Comparison of ENCODE assay signal across 9 cellular contexts in genomic region chrY:5002765-5003164, GRCh38. TPM values are rescaled to one million over a fixed set of nuclear protein-coding genes. Genes with fewer than 3 reads are reported as not detected.
DNase-seq lines count a peak whose midpoint lies in the region; TF ChIP-seq lines count a peak whose summit lies in the region.
"Not testable (repeated sequence)": the region's sequence is repeated elsewhere in the genome, so short reads cannot be mapped to it uniquely, and the experiment has no call there.
"Had no signal": no experiment of that assay in that cellular context is flagged by ENCODE, and none has a peak within 500 bp of the region (broad histone marks: within the 10 kb centered on the region; RNA-seq: fewer than 3 reads in every experiment).

No MANE protein-coding gene starts in this region.

- H3K4me3 Mint-ChIP-seq in nephron progenitor cell: peak overlapping the region; percentile 80

- intact Hi-C loops in tibial artery (cut with DNase I; ENCODE audit: low total_unique reads): not testable (repeated sequence)

- not testable (repeated sequence) for H3K23ac ChIP-seq in trophoblast cell (ENCODE audit: low read length)

- not testable (repeated sequence) for H3K27ac Mint-ChIP-seq in nephron progenitor cell

- not testable (repeated sequence) for H3K4ac ChIP-seq in trophoblast cell (ENCODE audit: low read depth, low read length)

- H3K14ac ChIP-seq in trophoblast cell (ENCODE audit: low read length): not testable (repeated sequence)

- not testable (repeated sequence) for H3K4me1 ChIP-seq in HUES64 (ENCODE audit: insufficient read depth, low read length); ectodermal cell (ENCODE audit: control insufficient read depth, insufficient read depth, low read length); cardiac muscle cell (ENCODE audit: low read depth); trophoblast cell (ENCODE audit: control insufficient read depth in 1 of 2, insufficient read depth in 2 of 2, low read length in 2 of 2); tibial artery

- not testable (repeated sequence) for H4K12ac ChIP-seq in trophoblast cell (ENCODE audit: low read depth, low read length)

- not testable (repeated sequence) for TF ChIP-seq CTCF in cardiac muscle cell (IDR thresholded peaks at IDR 0.05; ENCODE audit: low read depth, low read length); nephron progenitor cell (IDR thresholded peaks at IDR 0.05); tibial artery (IDR thresholded peaks at IDR 0.05)

- not testable (repeated sequence) for H2BK12ac ChIP-seq in trophoblast cell (ENCODE audit: low read length)

- peak overlapping the region; percentile 50 for H3K4me3 ChIP-seq in HUES64 (ENCODE audit: low read length)
- peak overlapping the region; percentile 25 for H3K4me3 ChIP-seq in ectodermal cell (ENCODE audit: insufficient read depth, low read depth, low read length)
- H3K4me3 ChIP-seq in cardiac muscle cell: peak overlapping the region; percentile 27
- peak overlapping the region; percentile 17 for H3K4me3 ChIP-seq in iPS-11a (ENCODE audit: low read depth, low read length)
- H3K4me3 ChIP-seq in trophoblast cell (ENCODE audit: low read depth, low read length): not testable (repeated sequence)
- peak overlapping the region; percentile 44 to 45 for H3K4me3 ChIP-seq in tibial artery

- peaks cover 49% of the 10 kb centered on the region for H3K27me3 ChIP-seq in HUES64 (ENCODE audit: insufficient read depth, low read length)
- H3K27me3 ChIP-seq in ectodermal cell (ENCODE audit: control insufficient read depth, insufficient read depth, low read length, poor library complexity, severe bottlenecking): peaks cover 28% of the 10 kb centered on the region
- not testable (repeated sequence) for H3K27me3 ChIP-seq in cardiac muscle cell; trophoblast cell (ENCODE audit: insufficient read depth, low read length); tibial artery

- not testable (repeated sequence) for H3K36me3 ChIP-seq in HUES64 (ENCODE audit: insufficient read depth, low read length); ectodermal cell (ENCODE audit: control insufficient read depth, insufficient read depth, low read length); cardiac muscle cell; trophoblast cell (ENCODE audit: control insufficient read depth in 1 of 2, insufficient read depth in 2 of 2, low read length in 2 of 2); tibial artery

- peak overlapping the region; percentile 68 for H3K4me2 ChIP-seq in trophoblast cell (ENCODE audit: low read length)

- not testable (repeated sequence) for H3K27me3 Mint-ChIP-seq in nephron progenitor cell (ENCODE audit: low read depth, poor library complexity)

- peak overlapping the region; percentile 37 for H4K91ac ChIP-seq in trophoblast cell (ENCODE audit: low read depth, low read length)

- not testable (repeated sequence) for H4K8ac ChIP-seq in trophoblast cell (ENCODE audit: low read depth, low read length)

- not testable (repeated sequence) for H2AK5ac ChIP-seq in trophoblast cell (ENCODE audit: low read length)

- H3K9ac ChIP-seq in HUES64 (ENCODE audit: low read depth, low read length); trophoblast cell (ENCODE audit: low read length): not testable (repeated sequence)

- not testable (repeated sequence) for H2BK5ac ChIP-seq in trophoblast cell (ENCODE audit: low read depth, low read length, poor library complexity)

- H3K18ac ChIP-seq in trophoblast cell (ENCODE audit: low read length): not testable (repeated sequence)

- H3K9me3 Mint-ChIP-seq in nephron progenitor cell: not testable (repeated sequence)

- DNase-seq in cardiac muscle cell (ENCODE audit: low read depth in 1 of 2, low spot score in 1 of 2); nephron progenitor cell; trophoblast cell; tibial artery: not testable (repeated sequence)

- H3K36me3 Mint-ChIP-seq in nephron progenitor cell (ENCODE audit: low read depth): not testable (repeated sequence)

- H3K9me3 ChIP-seq in HUES64 (ENCODE audit: insufficient read depth, low read depth, low read length); ectodermal cell (ENCODE audit: control insufficient read depth, low read length); cardiac muscle cell (ENCODE audit: low read depth); trophoblast cell (ENCODE audit: insufficient read depth, low read depth, low read length); tibial artery: not testable (repeated sequence)

- H3K79me2 ChIP-seq in trophoblast cell (ENCODE audit: control insufficient read depth, insufficient read depth, low read length, poor library complexity): not testable (repeated sequence)

- WGBS in HUES64: 0% methylated on average over 17 of the region's 33 CpGs
- WGBS in ectodermal cell, 2 experiments: 0 to 2% methylated on average over 3 to 12 of the region's 33 CpGs
- WGBS in trophoblast cell (ENCODE audit: extremely low coverage, insufficient coverage, insufficient read length): no CpG with 5 or more reads among the region's 33 CpGs

- not testable (repeated sequence) for H3K79me1 ChIP-seq in trophoblast cell (ENCODE audit: low read length)

- not testable (repeated sequence) for H3K27ac ChIP-seq in HUES64 (ENCODE audit: low read depth, low read length); ectodermal cell (ENCODE audit: insufficient read depth, low read depth, low read length, poor library complexity, severe bottlenecking); cardiac muscle cell; trophoblast cell (ENCODE audit: low read depth, low read length); tibial artery

- H3K4me1 Mint-ChIP-seq in nephron progenitor cell: not testable (repeated sequence)

- not testable (repeated sequence) for H2AFZ ChIP-seq in trophoblast cell (ENCODE audit: insufficient read depth, low read length, poor library complexity)

- not testable (repeated sequence) for H2BK120ac ChIP-seq in trophoblast cell (ENCODE audit: insufficient read depth, low read length, poor library complexity)

RNA-seq across cellular contexts. Expression of gene PCDH11Y, which starts 2.7 kb away (rescaled TPM):
- polyA plus RNA-seq in HUES64 (2013, experiment 1 of 2): 2.5 TPM
- 4.4 TPM for polyA plus RNA-seq in HUES64 (2013, experiment 2 of 2)
- polyA plus RNA-seq in ectodermal cell (2013, experiment 1 of 4): 2.0 TPM
- polyA plus RNA-seq in ectodermal cell (2013, experiment 2 of 4): 3.5 TPM
- 4.1 TPM for polyA plus RNA-seq in ectodermal cell (2013, experiment 3 of 4)
- 6.4 TPM for polyA plus RNA-seq in ectodermal cell (2013, experiment 4 of 4)
- total RNA-seq in cardiac muscle cell: 0.04 and 0.09 TPM in 2 replicates
- polyA plus RNA-seq in cardiac muscle cell: 0.05 and 0.15 TPM in 2 replicates
- 1.2 and 2.0 TPM in 2 replicates for polyA plus RNA-seq in trophoblast cell (2013)
- total RNA-seq: A172; CD4-positive, CD25-positive, alpha-beta regulatory T cell had no signal
- polyA plus RNA-seq: CD4-positive, CD25-positive, alpha-beta regulatory T cell had no signal
